13 cellular contexts compared by ENCODE assay signal in genomic region chr18:36149514-36150289, GRCh38.
DNase-seq lines count a peak whose midpoint lies in the region; ATAC-seq lines count a peak whose summit lies in the region.
"Had no signal": no experiment of that assay in that cellular context is flagged by ENCODE, and none has a peak within 500 bp of the region (broad histone marks: within the 10 kb centered on the region; RNA-seq: fewer than 3 reads in every experiment).

No MANE protein-coding gene starts in this region.

- H3K4me1 Mint-ChIP-seq in central memory CD8-positive, alpha-beta T cell, result peaks cover 9% of the 10 kb centered on the region

- DNase-seq in central memory CD8-positive, alpha-beta T cell (ENCODE audit: low spot score in 2 of 2), result no peak
- no peak for DNase-seq in DMS 273 (lab: John Stamatoyannopoulos, UW; ENCODE audit: unreplicated experiment)
- DNase-seq in SKM-1 treated with dmso at 0.1 percent for 144 hours (lab: John Stamatoyannopoulos, UW; ENCODE audit: unreplicated experiment), result no peak
- DNase-seq in NCI-H1092 (lab: John Stamatoyannopoulos, UW), result no peak
- no peak for DNase-seq in NCI-H524 (lab: John Stamatoyannopoulos, UW)
- DNase-seq: activated CD4-positive, alpha-beta memory T cell treated with anti-CD3 and anti-CD28 coated beads for 36 hours; body of pancreas; foreskin keratinocyte; mammary epithelial cell had no signal

- no peaks in the 10 kb centered on the region for H3K27me3 Mint-ChIP-seq in central memory CD8-positive, alpha-beta T cell
- H3K27me3 Mint-ChIP-seq: activated CD4-positive, alpha-beta memory T cell treated with anti-CD3 and anti-CD28 coated beads for 36 hours had no signal

- ATAC-seq in GM18907 (IDR thresholded peaks at IDR 0.05; ENCODE audit: unreplicated experiment), result peak; percentile 92
- peak; percentile 97 for ATAC-seq in GM21526 (IDR thresholded peaks at IDR 0.05; ENCODE audit: low FRiP score, unreplicated experiment)
- peak; percentile 96 for ATAC-seq in HG03135 (IDR thresholded peaks at IDR 0.05; ENCODE audit: unreplicated experiment)
- peak; percentile 28 for ATAC-seq in central memory CD8-positive, alpha-beta T cell (replicated peaks; ENCODE audit: extremely low read depth, poor library complexity, severe bottlenecking)
- ATAC-seq: body of pancreas, foreskin keratinocyte, K562 had no signal

- H3K27ac Mint-ChIP-seq in central memory CD8-positive, alpha-beta T cell (ENCODE audit: low read depth), result no peak overlapping the region
- H3K27ac Mint-ChIP-seq: activated CD4-positive, alpha-beta memory T cell treated with anti-CD3 and anti-CD28 coated beads for 36 hours had no signal

- peaks cover 72% of the 10 kb centered on the region for H3K36me3 Mint-ChIP-seq in central memory CD8-positive, alpha-beta T cell (ENCODE audit: insufficient read depth)

- no peak overlapping the region for H3K4me3 Mint-ChIP-seq in central memory CD8-positive, alpha-beta T cell
- H3K4me3 Mint-ChIP-seq: activated CD4-positive, alpha-beta memory T cell treated with anti-CD3 and anti-CD28 coated beads for 36 hours had no signal

- H3K9me3 Mint-ChIP-seq in central memory CD8-positive, alpha-beta T cell, result no peaks in the 10 kb centered on the region
- H3K9me3 Mint-ChIP-seq: activated CD4-positive, alpha-beta memory T cell treated with anti-CD3 and anti-CD28 coated beads for 36 hours had no signal

Comparison
In these comparisons a context has a peak if more than half of its experiments do, and no peak if none do; other contexts are left out.
1. ATAC-seq: peak in every context shown above with its lines; median percentile 97 in GM21526; 96 in HG03135; 92 in GM18907; 28 in central memory CD8-positive, alpha-beta T cell.